In the genomic region with DNA sequence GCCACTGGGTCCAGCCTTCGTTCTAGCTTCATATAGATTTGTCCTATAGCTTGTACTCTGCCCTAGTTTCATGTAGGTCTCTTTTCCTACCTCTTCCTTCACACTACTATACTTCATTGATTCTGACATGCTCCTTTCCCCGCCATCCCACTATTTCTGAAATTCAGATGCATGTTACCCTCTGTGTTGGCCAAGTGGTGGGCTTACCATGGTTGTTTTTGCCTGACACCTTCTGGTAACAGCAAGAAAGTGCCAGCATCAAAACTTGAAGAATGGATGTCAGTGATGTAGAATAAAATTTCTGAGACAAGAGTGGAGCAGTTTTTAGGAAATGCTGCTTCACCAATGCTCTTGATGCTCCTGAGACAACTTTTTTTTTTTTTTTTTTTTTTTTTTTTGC, we compare ENCODE assay signal across 9 cellular contexts. TPM values are rescaled to one million over a fixed set of nuclear protein-coding genes. Genes with fewer than 3 reads are reported as not detected.
A peak's percentile ranks its signal among the peaks of the same experiment; 100 is the strongest.
DNase-seq lines count a peak whose midpoint lies in the region; ATAC-seq and TF ChIP-seq lines count a peak whose summit lies in the region.
"Had no signal": no experiment of that assay in that cellular context is flagged by ENCODE, and none has a peak within 500 bp of the region (broad histone marks: within the 10 kb centered on the region; RNA-seq: fewer than 3 reads in every experiment).

No MANE protein-coding gene starts in this region.

- TF ChIP-seq CTCF in dorsolateral prefrontal cortex (IDR thresholded peaks at IDR 0.05 in 54 of 56, conservative IDR thresholded peaks at IDR 0.05 in 2 of 56; ENCODE audit: low read depth in 1 of 56, partially characterized antibody in 56 of 56) = peak in 55 of 56 donors; percentile 31 to 80 (median 57)
- peak; percentile 25 for TF ChIP-seq CTCF in neural cell (IDR thresholded peaks at IDR 0.05; ENCODE audit: poor library complexity, severe bottlenecking)
- no peak for TF ChIP-seq CTCF in natural killer cell (IDR thresholded peaks at IDR 0.05)

- H3K9me3 Mint-ChIP-seq in natural killer cell = no peaks in the 10 kb centered on the region

- H3K27ac ChIP-seq in dorsolateral prefrontal cortex (no peak overlapping the region), neural cell (ENCODE audit: low read length) (no peak overlapping the region)

- H2AFZ ChIP-seq in neural cell (ENCODE audit: low read depth, low read length) = no peak overlapping the region

- no peaks in the 10 kb centered on the region for H3K4me1 Mint-ChIP-seq in natural killer cell

- H4K20me1 ChIP-seq in neural cell (ENCODE audit: insufficient read depth) = no peaks in the 10 kb centered on the region

- no peaks in the 10 kb centered on the region for H3F3A ChIP-seq in neural cell (ENCODE audit: insufficient read depth, low read length, poor library complexity, severe bottlenecking)

- peak; percentile 29 for TF ChIP-seq RAD21 in neural cell (conservative IDR thresholded peaks at IDR 0.05)

- no peaks in the 10 kb centered on the region for H3K36me3 Mint-ChIP-seq in natural killer cell

- DNase-seq in NOMO-1 treated with DMSO at 0.1 percent for 48 hours (lab: John Stamatoyannopoulos, UW; ENCODE audit: unreplicated experiment) (peak; percentile 27), NOMO-1 treated with dmso at 0.1 percent for 144 hours (lab: John Stamatoyannopoulos, UW; ENCODE audit: unreplicated experiment) (no peak), NCI-H1092 treated with DMSO at 0.1 percent for 48 hours (lab: John Stamatoyannopoulos, UW) (peak; percentile 10), dorsolateral prefrontal cortex (peak in 1 of 10 donors; percentile 42), retina (no peak), natural killer cell (no peak)
- DNase-seq: right cardiac atrium had no signal

- H3K36me3 ChIP-seq in neural cell (ENCODE audit: insufficient read depth, low read length) = no peaks in the 10 kb centered on the region

- H3K4me3 ChIP-seq in dorsolateral prefrontal cortex = no peak overlapping the region
- no peak overlapping the region for H3K4me3 ChIP-seq in neural cell (ENCODE audit: low read length)

- H3K79me2 ChIP-seq in neural cell (replicated peaks; ENCODE audit: insufficient read depth, low read length) = no peaks in the 10 kb centered on the region

- no peaks in the 10 kb centered on the region for H3K27me3 ChIP-seq in dorsolateral prefrontal cortex
- H3K27me3 ChIP-seq in neural cell (ENCODE audit: insufficient read depth, low read depth, low read length) = no peaks in the 10 kb centered on the region

- H3K27me3 Mint-ChIP-seq in natural killer cell (ENCODE audit: low read depth in 2 of 2) = peaks cover 0 to 3% of the 10 kb centered on the region in 2 donors

- no peak overlapping the region for H3K27ac Mint-ChIP-seq in natural killer cell

- intact Hi-C loops in dorsolateral prefrontal cortex (cut with DNase I) (loop anchor here (1.0 to 2.0 kb wide), 2 partner anchors 183 to 184 kb away; no protein-coding TSS in a partner anchor), natural killer cell (cut with micrococcal nuclease) (no loop called here)

- no peak for TF ChIP-seq EP300 in neural cell (conservative IDR thresholded peaks at IDR 0.05; ENCODE audit: poor library complexity, severe bottlenecking)

- no peaks in the 10 kb centered on the region for H3K9me2 ChIP-seq in neural cell (ENCODE audit: insufficient read depth, low read length)

- H3K4me2 ChIP-seq in neural cell (ENCODE audit: low read length) = no peak overlapping the region

- no peak for ATAC-seq in HG02798 (IDR thresholded peaks at IDR 0.05; ENCODE audit: poor library complexity, unreplicated experiment)
- no peak for ATAC-seq in natural killer cell

- H3K9me3 ChIP-seq in neural cell (ENCODE audit: low read length) = no peaks in the 10 kb centered on the region

- H3K9ac ChIP-seq in neural cell (ENCODE audit: low read length) = no peak overlapping the region

- H3K4me3 Mint-ChIP-seq in natural killer cell = no peak overlapping the region

TF ChIP-seq in neural cell, 6 proteins besides CTCF, POLR2A, EP300 and RAD21:
- TF ChIP-seq SMC3 (conservative IDR thresholded peaks at IDR 0.05; ENCODE audit: poor library complexity) (peak; percentile 26), EZH2 (IDR thresholded peaks at IDR 0.05; ENCODE audit: borderline replicate concordance, insufficient read depth, low read length, poor library complexity, severe bottlenecking) (no peak)

RNA-seq across cellular contexts. Expression of a gene that starts 19.5 kb away (rescaled TPM):
- 100 to 1,000 TPM in 2 of 120 experiments, 10 to 100 TPM in 118; 25.0 to 117 (median 44.7) TPM for total RNA-seq in dorsolateral prefrontal cortex
- 5.8 TPM in 2 replicates for polyA plus RNA-seq in neural cell
- 10.7 and 11.6 TPM in 2 replicates for polyA minus RNA-seq in neural cell
- total RNA-seq in natural killer cell = 10 to 100 TPM in 2 of 3 donors, 1 to 10 TPM in 1; 6.8 to 18.9 (median 14.5) TPM

RNA-seq across cellular contexts. Expression of a gene that starts 44.5 kb away (rescaled TPM):
- total RNA-seq in dorsolateral prefrontal cortex (not detected), natural killer cell (not detected)
- not detected in 2 replicates for polyA plus RNA-seq in neural cell
- polyA minus RNA-seq in neural cell = not detected in 2 replicates
- total RNA-seq: right cardiac atrium had no signal
- polyA plus RNA-seq: right cardiac atrium had no signal

Comparison
In these comparisons a context has a peak if more than half of its experiments do, and no peak if none do; other contexts are left out.
1. DNase-seq: peak in NOMO-1 treated with DMSO at 0.1 percent for 48 hours (single experiment) and NCI-H1092 treated with DMSO at 0.1 percent for 48 hours (single experiment); none in NOMO-1 treated with dmso at 0.1 percent for 144 hours (single experiment), retina (single experiment) and natural killer cell (single experiment).